ENCODE assay signal across 26 cellular contexts in genomic region chr6:82872092-82872635, GRCh38.
"Had no signal": no experiment of that assay in that cellular context is flagged by ENCODE, and none has a peak within 500 bp of the region (broad histone marks: within the 10 kb centered on the region; RNA-seq: fewer than 3 reads in every experiment).

No MANE protein-coding gene starts in this region.

- H3K4me1 ChIP-seq: gastroesophageal sphincter, prostate gland had no signal

- H3K27me3 ChIP-seq: gastroesophageal sphincter, neutrophil, ovary had no signal

- FAIRE-seq: astrocyte, urothelium cell line had no signal

- H3K36me3 ChIP-seq: gastroesophageal sphincter, neutrophil, ovary, prostate gland had no signal

- H3K4me3 ChIP-seq: gastroesophageal sphincter, ovary, prostate gland had no signal

- DNase-seq: activated CD4-positive, alpha-beta memory T cell treated with anti-CD3 and anti-CD28 coated beads for 36 hours; activated CD4-positive, alpha-beta T cell treated with anti-CD3 and anti-CD28 coated beads, Interleukin-2, amount 10 ng/mL, durations not matched to agents 24 days and 14 days; activated CD4-positive, CD25-positive, alpha-beta regulatory T cell treated with anti-CD3 and anti-CD28 coated beads, Interleukin-2, amount 50 U/mL, for 72 hours; activated CD8-positive, alpha-beta memory T cell treated with anti-CD3 and anti-CD28 coated beads, Interleukin-2, amount 50 U/mL, for 4 hours; activated effector memory CD4-positive, alpha-beta T cell treated with anti-CD3 and anti-CD28 coated beads, Interleukin-2, amount 50 U/mL, for 16 hours; activated naive CD4-positive, alpha-beta T cell treated with anti-CD3 and anti-CD28 coated beads for 36 hours; activated T-cell treated with anti-CD3 and anti-CD28 coated beads, Interleukin-2, amount 50 U/mL, for 1 hour; amniotic stem cell; endodermal cell; hypothalamus; immature natural killer cell; left ventricle myocardium superior; naive B cell; nephron progenitor cell; ovary; stimulated activated CD4-positive, alpha-beta T cell treated with anti-CD3 and anti-CD28 coated beads, Interleukin-15, amount 100 ng/mL, for 24 hours; stimulated activated CD4-positive, alpha-beta T cell treated with anti-CD3 and anti-CD28 coated beads, Interleukin-2, amount 100 ng/mL, for 24 hours; stimulated activated naive CD4-positive, alpha-beta T cell; T-helper 2 cell; trophoblast cell had no signal

- H3K27ac ChIP-seq: epithelial cell of prostate, gastroesophageal sphincter, neutrophil, ovary, prostate gland had no signal

- ATAC-seq: gastroesophageal sphincter, left ventricle myocardium superior had no signal

- H3K9me3 ChIP-seq: gastroesophageal sphincter, neutrophil, ovary, prostate gland had no signal
